Comparison of ENCODE assay signal across 30 cellular contexts in genomic region chr12:1435044-1435443, GRCh38.
"Had no signal": no experiment of that assay in that cellular context is flagged by ENCODE, and none has a peak within 500 bp of the region (broad histone marks: within the 10 kb centered on the region; RNA-seq: fewer than 3 reads in every experiment).

No MANE protein-coding gene starts in this region.

- DNase-seq: activated B cell treated with CpG ODN at 0.5 μM for 24 hours; activated CD4-positive, alpha-beta T cell treated with anti-CD3 and anti-CD28 coated beads for 36 hours; activated CD4-positive, alpha-beta T cell treated with anti-CD3 and anti-CD28 coated beads, Interleukin-2, amount 50 U/mL, for 4 hours; activated CD8-positive, alpha-beta memory T cell treated with anti-CD3 and anti-CD28 coated beads for 24 hours; activated CD8-positive, alpha-beta memory T cell treated with anti-CD3 and anti-CD28 coated beads, Interleukin-2, amount 50 U/mL, for 4 hours; activated T-cell treated with anti-CD3 and anti-CD28 coated beads, Interleukin-2, amount 50 U/mL, for 24 hours; adrenal gland; cerebellar nuclear complex; effector CD8-positive, alpha-beta T cell; gastrocnemius medialis; head of caudate nucleus; hypothalamus; islet precursor cell; left cardiac atrium; naive B cell; ovary; right lobe of liver; stimulated activated CD4-positive, alpha-beta T cell treated with anti-CD3 and anti-CD28 coated beads, Interleukin-15, amount 100 ng/mL, for 24 hours; stomach; T1000 had no signal

- H3K4me2 ChIP-seq: smooth muscle cell had no signal

- H3K27me3 Mint-ChIP-seq: activated B cell treated with CpG ODN at 0.5 μM for 24 hours; activated CD4-positive, alpha-beta T cell treated with anti-CD3 and anti-CD28 coated beads for 36 hours; activated T-cell treated with anti-CD3 and anti-CD28 coated beads, Interleukin-2, amount 50 U/mL, for 24 hours; activated T-helper 17 cell treated with anti-CD3 and anti-CD28 coated beads, Interleukin-2, amount 50 U/mL, for 72 hours; memory B cell; naive B cell; stimulated activated memory B cell treated with anti-CD40 and anti-IgM and Interleukin-4, amounts not matched to agents 10 μg/mL and 1 μg/mL and 100 μg/mL, for 72 hours; type B pancreatic cell had no signal

- H3K27ac ChIP-seq: adrenal gland, gastrocnemius medialis, ovary, right lobe of liver, vagina had no signal

- H3K27me3 ChIP-seq: adrenal gland, ascending aorta, gastrocnemius medialis, ovary, right lobe of liver, stomach, vagina had no signal

- H3K9me3 ChIP-seq: adrenal gland, ascending aorta, gastrocnemius medialis, ovary, right lobe of liver, stomach, vagina had no signal

- H3K4me1 Mint-ChIP-seq: activated B cell treated with CpG ODN at 0.5 μM for 24 hours; activated CD4-positive, alpha-beta T cell treated with anti-CD3 and anti-CD28 coated beads for 36 hours; activated T-helper 17 cell treated with anti-CD3 and anti-CD28 coated beads, Interleukin-2, amount 50 U/mL, for 72 hours; memory B cell; naive B cell; stimulated activated memory B cell treated with anti-CD40 and anti-IgM and Interleukin-4, amounts not matched to agents 10 μg/mL and 1 μg/mL and 100 μg/mL, for 72 hours had no signal

- H3K4me1 ChIP-seq: adrenal gland, gastrocnemius medialis, vagina had no signal

- H3K36me3 Mint-ChIP-seq: activated naive CD4-positive, alpha-beta T cell treated with anti-CD3 and anti-CD28 coated beads, Interleukin-2, amount 50 U/mL, for 72 hours had no signal

- H3K27ac Mint-ChIP-seq: activated B cell treated with CpG ODN at 0.5 μM for 24 hours; activated CD4-positive, alpha-beta T cell treated with anti-CD3 and anti-CD28 coated beads for 36 hours; activated naive CD4-positive, alpha-beta T cell treated with anti-CD3 and anti-CD28 coated beads, Interleukin-2, amount 50 U/mL, for 72 hours; activated T-cell treated with anti-CD3 and anti-CD28 coated beads, Interleukin-2, amount 50 U/mL, for 24 hours; memory B cell; stimulated activated memory B cell treated with anti-CD40 and anti-IgM and Interleukin-4, amounts not matched to agents 10 μg/mL and 1 μg/mL and 100 μg/mL, for 72 hours; T-helper 1 cell treated with Interleukin-12 subunit alpha and Interleukin-12 subunit beta and Interleukin-4 antibody, amounts not matched to agents 30 μg/mL and 1 μg/mL, for 36 hours; type B pancreatic cell had no signal

- H3K9me3 Mint-ChIP-seq: activated B cell treated with CpG ODN at 0.5 μM for 24 hours; activated naive CD4-positive, alpha-beta T cell treated with anti-CD3 and anti-CD28 coated beads, Interleukin-2, amount 50 U/mL, for 72 hours; activated T-cell treated with anti-CD3 and anti-CD28 coated beads, Interleukin-2, amount 50 U/mL, for 24 hours; activated T-helper 17 cell treated with anti-CD3 and anti-CD28 coated beads, Interleukin-2, amount 50 U/mL, for 72 hours; memory B cell; naive B cell; stimulated activated memory B cell treated with anti-CD40 and anti-IgM and Interleukin-4, amounts not matched to agents 10 μg/mL and 1 μg/mL and 100 μg/mL, for 72 hours; T-helper 1 cell treated with Interleukin-12 subunit alpha and Interleukin-12 subunit beta and Interleukin-4 antibody, amounts not matched to agents 30 μg/mL and 1 μg/mL, for 36 hours; type B pancreatic cell had no signal

- H3K4me3 ChIP-seq: adrenal gland, ascending aorta, gastrocnemius medialis, ovary, right lobe of liver, smooth muscle cell, stomach, vagina had no signal

- ATAC-seq: activated CD4-positive, alpha-beta T cell treated with anti-CD3 and anti-CD28 coated beads for 36 hours; activated naive CD4-positive, alpha-beta T cell treated with anti-CD3 and anti-CD28 coated beads, Interleukin-2, amount 50 U/mL, for 72 hours; activated T-helper 17 cell treated with anti-CD3 and anti-CD28 coated beads, Interleukin-2, amount 50 U/mL, for 72 hours; esophagus mucosa; gastrocnemius medialis; stimulated activated memory B cell treated with anti-CD40 and anti-IgM and Interleukin-4, amounts not matched to agents 10 μg/mL and 1 μg/mL and 100 μg/mL, for 72 hours had no signal

- H3K4me3 Mint-ChIP-seq: activated B cell treated with CpG ODN at 0.5 μM for 24 hours; activated CD4-positive, alpha-beta T cell treated with anti-CD3 and anti-CD28 coated beads for 36 hours; activated T-cell treated with anti-CD3 and anti-CD28 coated beads, Interleukin-2, amount 50 U/mL, for 24 hours; activated T-helper 17 cell treated with anti-CD3 and anti-CD28 coated beads, Interleukin-2, amount 50 U/mL, for 72 hours; memory B cell; naive B cell; stimulated activated memory B cell treated with anti-CD40 and anti-IgM and Interleukin-4, amounts not matched to agents 10 μg/mL and 1 μg/mL and 100 μg/mL, for 72 hours; T-helper 1 cell treated with Interleukin-12 subunit alpha and Interleukin-12 subunit beta and Interleukin-4 antibody, amounts not matched to agents 30 μg/mL and 1 μg/mL, for 36 hours; type B pancreatic cell had no signal

- H3K36me3 ChIP-seq: adrenal gland, ascending aorta, gastrocnemius medialis, ovary, right lobe of liver, stomach, vagina had no signal
